In genomic region chr19:32404939-32405430, GRCh38 we compare ENCODE assay signal across 8 cellular contexts. TPM values are rescaled to one million over a fixed set of nuclear protein-coding genes. Genes with fewer than 3 reads are reported as not detected.
DNase-seq lines count a peak whose midpoint lies in the region; ATAC-seq and TF ChIP-seq lines count a peak whose summit lies in the region.

No MANE protein-coding gene starts in this region.

- H3K9me3 Mint-ChIP-seq in Caco-2 (ENCODE audit: unreplicated experiment), result no peaks in the 10 kb centered on the region
- H3K9me3 Mint-ChIP-seq in activated naive CD4-positive, alpha-beta T cell treated with anti-CD3 and anti-CD28 coated beads, Interleukin-2, amount 50 U/mL, for 72 hours, result no peaks in the 10 kb centered on the region

- TSS peak; percentile 72 for BruUV-seq in Caco-2 (replicated peaks; lab: Mats Ljungman, UMichigan)

- TF ChIP-seq CTCF in Caco-2 (IDR thresholded peaks at IDR 0.05; ENCODE audit: insufficient read depth in 1 of 2, low read depth in 1 of 2, low read length in 1 of 2, severe bottlenecking in 1 of 2, unreplicated experiment in 1 of 2) (no peak), LNCaP clone FGC (IDR thresholded peaks at IDR 0.05; ENCODE audit: control insufficient read depth, extremely low read depth, insufficient read depth) (no peak)

- peaks cover 5% of the 10 kb centered on the region for H3K4me1 ChIP-seq in Caco-2

- H3K27me3 Mint-ChIP-seq in Caco-2 (ENCODE audit: insufficient read depth, unreplicated experiment), result no peaks in the 10 kb centered on the region

- H3K27ac Mint-ChIP-seq in Caco-2 (ENCODE audit: unreplicated experiment), result peak overlapping the region; percentile 79
- H3K27ac Mint-ChIP-seq in activated naive CD4-positive, alpha-beta T cell treated with anti-CD3 and anti-CD28 coated beads, Interleukin-2, amount 50 U/mL, for 72 hours, result peak overlapping the region; percentile 88 to 93

- POLR2A ChIA-PET in Caco-2 (lab: Charles Lee), result interaction anchor here (0.7 to 1.7 kb wide), 9 partner anchors 12 to 176 kb away, joined by 3 to 10 read pairs (median 6); partner anchors contain the start of genes PDCD5 and ZNF507

- peak overlapping the region; percentile 99 for H3K4me3 ChIP-seq in Caco-2 (ENCODE audit: low read depth, low read length)
- H3K4me3 ChIP-seq in LNCaP clone FGC (ENCODE audit: low read depth, low read length), result peak overlapping the region; percentile 84

- no peaks in the 10 kb centered on the region for H3K27me3 ChIP-seq in Caco-2 (replicated peaks; ENCODE audit: control insufficient read depth, insufficient read depth, low read length)

- H3K4me3 Mint-ChIP-seq in Caco-2 (ENCODE audit: unreplicated experiment), result peak overlapping the region; percentile 77

- H3K9me3 ChIP-seq in Caco-2, result no peaks in the 10 kb centered on the region

- H3K36me3 Mint-ChIP-seq in Caco-2 (ENCODE audit: insufficient read depth, unreplicated experiment), result peaks cover 11% of the 10 kb centered on the region
- peaks cover 0 to 5% of the 10 kb centered on the region in 2 donors for H3K36me3 Mint-ChIP-seq in activated naive CD4-positive, alpha-beta T cell treated with anti-CD3 and anti-CD28 coated beads, Interleukin-2, amount 50 U/mL, for 72 hours

- intact Hi-C loops in Caco-2 (cut with micrococcal nuclease; ENCODE audit: unreplicated experiment), result loop anchor here (2.0 to 10.0 kb wide), 4 partner anchors 32 to 270 kb away; partner anchors contain the start of genes ANKRD27 and RGS9BP
- intact Hi-C loops in head of caudate nucleus (cut with DNase I), result loop anchor here (2.0 kb wide), 1 partner anchor 60 kb away; the partner anchor contains the start of gene ZNF507

- CTCF ChIA-PET in Caco-2 (lab: Charles Lee), result no interaction called here

- peak; percentile 8 for ATAC-seq in GM19463 (IDR thresholded peaks at IDR 0.05; ENCODE audit: unreplicated experiment)
- ATAC-seq in activated naive CD4-positive, alpha-beta T cell treated with anti-CD3 and anti-CD28 coated beads, Interleukin-2, amount 50 U/mL, for 72 hours, result peak; percentile 3 to 13

- no peaks in the 10 kb centered on the region for H3K36me3 ChIP-seq in Caco-2 (ENCODE audit: control insufficient read depth, insufficient read depth, low read length)

- DNase-seq in Caco-2 (peak; percentile 41 to 59), LNCaP clone FGC (ENCODE audit: low read depth) (no peak), head of caudate nucleus (peak in 40 of 42 donors; percentile 40 to 86 (median 67)), nucleus accumbens (lab: John Stamatoyannopoulos, UW) (peak in 47 of 56 donors; percentile 25 to 81 (median 68)), middle frontal gyrus (ENCODE audit: extremely low spot score, low spot score) (no peak), NCI-H345 (lab: John Stamatoyannopoulos, UW) (no peak)
- DNase-seq in activated naive CD4-positive, alpha-beta T cell treated with anti-CD3 and anti-CD28 coated beads, Interleukin-2, amount 50 U/mL, for 72 hours (ENCODE audit: low spot score in 2 of 2), result no peak

- H3K4me1 Mint-ChIP-seq in Caco-2 (ENCODE audit: low read depth, unreplicated experiment), result peaks cover 15% of the 10 kb centered on the region

RNA-seq across cellular contexts. Expression of gene DPY19L3, which starts 0.6 kb away (rescaled TPM):
- total RNA-seq in Caco-2 (2022), result 40.7 and 41.5 TPM in 2 replicates
- 10 to 100 TPM; 15.4 to 22.2 TPM for total RNA-seq in activated naive CD4-positive, alpha-beta T cell treated with anti-CD3 and anti-CD28 coated beads, Interleukin-2, amount 50 U/mL, for 72 hours

RNA-seq across cellular contexts. Expression of gene ZNF507, which starts 59.6 kb away (rescaled TPM):
- total RNA-seq in Caco-2 (2022), result 26.6 and 27.4 TPM in 2 replicates
- total RNA-seq in activated naive CD4-positive, alpha-beta T cell treated with anti-CD3 and anti-CD28 coated beads, Interleukin-2, amount 50 U/mL, for 72 hours, result 10 to 100 TPM; 22.7 to 34.2 TPM

Comparison
In these comparisons a context has a peak if more than half of its experiments do, and no peak if none do; other contexts are left out.
1. DNase-seq: peak in Caco-2 (2 of 2), head of caudate nucleus (40 of 42) and nucleus accumbens (47 of 56); none in LNCaP clone FGC (single experiment), activated naive CD4-positive, alpha-beta T cell treated with anti-CD3 and anti-CD28 coated beads, Interleukin-2, amount 50 U/mL, for 72 hours (0 of 2), middle frontal gyrus (single experiment) and NCI-H345 (single experiment).